10 cellular contexts compared by ENCODE assay signal in genomic region chr2:28606986-28607441, GRCh38.
DNase-seq lines count a peak whose midpoint lies in the region; ATAC-seq lines count a peak whose summit lies in the region.
"Had no signal": no experiment of that assay in that cellular context is flagged by ENCODE, and none has a peak within 500 bp of the region (broad histone marks: within the 10 kb centered on the region; RNA-seq: fewer than 3 reads in every experiment).

No MANE protein-coding gene starts in this region.

- intact Hi-C loops in Right ventricle myocardium inferior (cut with DNase I), result loop anchor here (5.0 kb wide), 1 partner anchor 95 kb away; no protein-coding TSS in a partner anchor
- intact Hi-C loops in cardiac septum (cut with DNase I), result loop anchor here (5.0 kb wide), 1 partner anchor 95 kb away; no protein-coding TSS in a partner anchor

- no peaks in the 10 kb centered on the region for H3K9me3 Mint-ChIP-seq in central memory CD8-positive, alpha-beta T cell
- H3K9me3 Mint-ChIP-seq: natural killer cell treated with Interleukin-12 subunit alpha and Interleukin-12 subunit beta and Interleukin-15 and Interleukin-18, amount 100 ng/mL, for 72 hours had no signal

- H3K27me3 Mint-ChIP-seq in central memory CD8-positive, alpha-beta T cell, result peaks cover 11% of the 10 kb centered on the region

- H3K36me3 Mint-ChIP-seq in central memory CD8-positive, alpha-beta T cell (ENCODE audit: insufficient read depth), result no peaks in the 10 kb centered on the region
- H3K36me3 Mint-ChIP-seq: natural killer cell treated with Interleukin-12 subunit alpha and Interleukin-12 subunit beta and Interleukin-15 and Interleukin-18, amount 100 ng/mL, for 72 hours had no signal

- H3K4me1 Mint-ChIP-seq in central memory CD8-positive, alpha-beta T cell, result no peaks in the 10 kb centered on the region

- H3K4me3 Mint-ChIP-seq in central memory CD8-positive, alpha-beta T cell, result no peak overlapping the region
- H3K4me3 Mint-ChIP-seq: natural killer cell treated with Interleukin-12 subunit alpha and Interleukin-12 subunit beta and Interleukin-15 and Interleukin-18, amount 100 ng/mL, for 72 hours had no signal

- peak overlapping the region; percentile 50 for H3K27ac Mint-ChIP-seq in central memory CD8-positive, alpha-beta T cell (ENCODE audit: low read depth)

- DNase-seq in Right ventricle myocardium inferior (ENCODE audit: missing footprints) (no peak), cardiac septum (ENCODE audit: low spot score) (no peak), left kidney (ENCODE audit: low read depth, low spot score) (peak; percentile 81), GOT3 (lab: John Stamatoyannopoulos, UW) (no peak), NCI-H2227 treated with DMSO at 0.1 percent for 48 hours (lab: John Stamatoyannopoulos, UW) (no peak)
- DNase-seq in central memory CD8-positive, alpha-beta T cell (ENCODE audit: low spot score in 2 of 2), result no peak
- DNase-seq: NCI-H748 treated with DMSO at 0.1 percent for 48 hours had no signal

- ATAC-seq in Right ventricle myocardium inferior (peak; percentile 38), GM21529 (IDR thresholded peaks at IDR 0.05; ENCODE audit: unreplicated experiment) (no peak), GM19467 (IDR thresholded peaks at IDR 0.05; ENCODE audit: unreplicated experiment) (no peak)
- ATAC-seq in central memory CD8-positive, alpha-beta T cell (replicated peaks; ENCODE audit: extremely low read depth, poor library complexity, severe bottlenecking), result no peak
- ATAC-seq: natural killer cell treated with Interleukin-12 subunit alpha and Interleukin-12 subunit beta and Interleukin-15 and Interleukin-18, amount 100 ng/mL, for 72 hours had no signal
